Comparison of ENCODE assay signal across 8 cellular contexts in genomic region chr1:67429528-67430357, GRCh38.
DNase-seq lines count a peak whose midpoint lies in the region; ATAC-seq lines count a peak whose summit lies in the region.

No MANE protein-coding gene starts in this region.

- ATAC-seq in GM19324 (IDR thresholded peaks at IDR 0.05; ENCODE audit: low FRiP score, unreplicated experiment) = peak; percentile 11
- peak; percentile 1 for ATAC-seq in HG03457 (IDR thresholded peaks at IDR 0.05; ENCODE audit: unreplicated experiment)

- in situ Hi-C loops in ACHN (cut with HindIII; ENCODE audit: low pct_ligation_motif_present, low pct_unique_long_range_greater_than_20kb, low sequenced_read_pairs) = no loop called here

- DNase-seq in ACHN = peak; percentile 14
- peak; percentile 54 for DNase-seq in activated CD4-positive, CD25-positive, alpha-beta regulatory T cell treated with anti-CD3 and anti-CD28 coated beads, Interleukin-2, amount 50 U/mL, for 72 hours
- peak; percentile 12 for DNase-seq in effector CD4-positive, alpha-beta T cell
- peak; percentile 12 for DNase-seq in midbrain (lab: John Stamatoyannopoulos, UW)
- DNase-seq in stimulated activated CD8-positive, alpha-beta memory T cell treated with anti-CD3 and anti-CD28 coated beads, Interleukin-7, amount 100 ng/mL, for 4 hours (ENCODE audit: low read depth in 2 of 2) = peak; percentile 7 to 12
- DNase-seq in COLO829 (ENCODE audit: low spot score) = no peak
